Comparison of ENCODE assay signal across 10 cellular contexts in the genomic region with DNA sequence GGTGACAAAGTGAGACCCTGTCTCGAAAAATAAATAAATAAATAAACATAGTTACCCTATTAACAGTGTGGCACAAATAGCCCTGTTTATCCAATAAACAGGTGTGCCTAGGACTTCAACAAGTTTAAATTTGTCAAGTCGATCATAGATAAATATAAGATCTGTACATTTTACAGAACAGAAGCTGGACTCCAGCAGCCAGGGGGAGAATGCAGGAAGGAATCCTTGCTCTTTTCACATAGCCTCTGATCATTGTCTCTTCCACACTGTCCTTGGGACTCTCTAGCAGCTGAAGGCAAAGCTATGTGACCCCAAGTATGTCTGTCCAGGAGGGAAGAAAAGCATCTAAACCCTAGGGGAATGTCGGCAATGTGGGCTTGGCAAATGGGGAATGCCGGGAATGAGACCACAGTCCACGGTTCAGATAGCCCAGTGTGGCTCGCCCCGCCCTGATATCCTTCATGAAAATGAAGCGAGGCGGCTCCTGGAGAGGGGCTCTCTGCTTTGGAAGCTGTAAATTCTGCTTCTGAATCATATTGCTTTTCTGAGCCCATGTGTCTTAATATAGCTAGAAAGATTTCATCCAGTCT. TPM values are rescaled to one million over a fixed set of nuclear protein-coding genes. Genes with fewer than 3 reads are reported as not detected.
DNase-seq lines count a peak whose midpoint lies in the region; ATAC-seq and TF ChIP-seq lines count a peak whose summit lies in the region.
"Had no signal": no experiment of that assay in that cellular context is flagged by ENCODE, and none has a peak within 500 bp of the region (broad histone marks: within the 10 kb centered on the region; RNA-seq: fewer than 3 reads in every experiment).

No MANE protein-coding gene starts in this region.

- intact Hi-C loops in Right ventricle myocardium superior (cut with DNase I) (no loop called here), aorta (cut with DNase I) (no loop called here)

- H3K9ac ChIP-seq in mesendoderm (ENCODE audit: low read length) = peak overlapping the region; percentile 38

- no peaks in the 10 kb centered on the region for H3K27me3 ChIP-seq in cardiac muscle cell
- H3K27me3 ChIP-seq in mesendoderm (ENCODE audit: insufficient read depth, low read length, poor library complexity) = no peaks in the 10 kb centered on the region
- no peaks in the 10 kb centered on the region for H3K27me3 ChIP-seq in aorta (ENCODE audit: control insufficient read depth in 1 of 2, insufficient read depth in 2 of 2, low read length in 1 of 2)

- peak overlapping the region; percentile 63 for H3K27ac ChIP-seq in cardiac muscle cell
- no peak overlapping the region for H3K27ac ChIP-seq in mesendoderm (ENCODE audit: low read depth, low read length)
- peak overlapping the region; percentile 73 to 76 for H3K27ac ChIP-seq in aorta (ENCODE audit: low read depth in 1 of 2, low read length in 2 of 2)

- no peak overlapping the region for H3K4ac ChIP-seq in mesendoderm (ENCODE audit: low read depth, low read length)

- H3K23ac ChIP-seq in mesendoderm (ENCODE audit: low read length) = no peak overlapping the region

- peaks cover 31% of the 10 kb centered on the region for H3K4me1 Mint-ChIP-seq in brain

- H4K5ac ChIP-seq in mesendoderm (ENCODE audit: low read length) = no peak overlapping the region

- ATAC-seq in Right ventricle myocardium superior (ENCODE audit: poor library complexity) (no peak), aorta (ENCODE audit: low FRiP score) (peak; percentile 17), GM18498 (IDR thresholded peaks at IDR 0.05; ENCODE audit: unreplicated experiment) (no peak), left lobe of liver (no peak), HG02571 (IDR thresholded peaks at IDR 0.05; ENCODE audit: unreplicated experiment) (no peak)

- H3K36me3 ChIP-seq in cardiac muscle cell = no peaks in the 10 kb centered on the region
- no peaks in the 10 kb centered on the region for H3K36me3 ChIP-seq in mesendoderm (ENCODE audit: control insufficient read depth, insufficient read depth, low read length)
- no peaks in the 10 kb centered on the region for H3K36me3 ChIP-seq in aorta (ENCODE audit: control insufficient read depth in 1 of 2, insufficient read depth in 2 of 2, low read length in 1 of 2)

- H3K4me2 ChIP-seq in mesendoderm (ENCODE audit: low read length) = no peak overlapping the region

- H3K9me3 ChIP-seq in cardiac muscle cell (ENCODE audit: low read depth) (no peaks in the 10 kb centered on the region), aorta (ENCODE audit: control insufficient read depth, low read length) (no peaks in the 10 kb centered on the region)

- TF ChIP-seq CTCF in cardiac muscle cell (IDR thresholded peaks at IDR 0.05; ENCODE audit: low read depth, low read length) = no peak
- TF ChIP-seq CTCF in brain (conservative IDR thresholded peaks at IDR 0.05) = no peak

- DNase-seq in cardiac muscle cell (ENCODE audit: low read depth in 1 of 2, low spot score in 1 of 2) (peak; percentile 56 to 70), Right ventricle myocardium superior (no peak), mesendoderm (peak; percentile 96), aorta (peak; percentile 56 to 81), left lobe of liver (ENCODE audit: low spot score) (no peak)
- DNase-seq: caudate nucleus; stimulated activated CD8-positive, alpha-beta memory T cell treated with anti-CD3 and anti-CD28 coated beads, Interleukin-4, amount 100 ng/mL, for 48 hours had no signal

- no peaks in the 10 kb centered on the region for H3K36me3 Mint-ChIP-seq in brain

- H3K9me3 Mint-ChIP-seq in brain = peaks cover 0 to 3% (median 0%) of the 10 kb centered on the region in 5 experiments

- peak overlapping the region; percentile 73 for H3K56ac ChIP-seq in mesendoderm (ENCODE audit: low read length)

- no peaks in the 10 kb centered on the region for H3K79me2 ChIP-seq in mesendoderm (ENCODE audit: control insufficient read depth, insufficient read depth, low read length)

- no peak overlapping the region for H2BK15ac ChIP-seq in mesendoderm (replicated peaks; ENCODE audit: low read depth)

- H3K18ac ChIP-seq in mesendoderm (ENCODE audit: low read length) = peak overlapping the region; percentile 14

- H3K79me1 ChIP-seq in mesendoderm (ENCODE audit: low read length) = no peaks in the 10 kb centered on the region

- no peak overlapping the region for H4K8ac ChIP-seq in mesendoderm (ENCODE audit: low read depth, low read length)

- no CpG with 5 or more reads among the region's 9 CpGs for WGBS in mesendoderm (ENCODE audit: extremely low coverage, insufficient coverage, low lambda C conversion rate)
- 13% methylated on average over 9 of the region's 9 CpGs for WGBS in aorta, 2 donors

- H2BK120ac ChIP-seq in mesendoderm (ENCODE audit: low read depth, low read length) = no peak overlapping the region

- no peak overlapping the region for H2BK5ac ChIP-seq in mesendoderm (ENCODE audit: low read length)

- peak overlapping the region in 3 of 5 experiments; percentile 66 to 88 (median 72) for H3K27ac Mint-ChIP-seq in brain

- H2AK5ac ChIP-seq in mesendoderm (ENCODE audit: low read length) = no peak overlapping the region

- peak overlapping the region in 2 of 5 experiments; percentile 28 to 36 for H3K4me3 Mint-ChIP-seq in brain

- H3K4me1 ChIP-seq in cardiac muscle cell (ENCODE audit: low read depth) (no peaks in the 10 kb centered on the region), mesendoderm (ENCODE audit: control insufficient read depth, low read depth, low read length) (peaks cover 2% of the 10 kb centered on the region), aorta (ENCODE audit: control insufficient read depth in 1 of 2, insufficient read depth in 2 of 2, low read length in 2 of 2) (peaks cover 2 to 3% of the 10 kb centered on the region in 2 donors)

- H3K4me3 ChIP-seq in cardiac muscle cell (no peak overlapping the region), mesendoderm (ENCODE audit: low read length) (no peak overlapping the region), aorta (ENCODE audit: low read length in 2 of 2) (no peak overlapping the region)

- H3K27me3 Mint-ChIP-seq in brain = peaks cover 3% of the 10 kb centered on the region

RNA-seq across cellular contexts. Expression of a gene that starts 24.8 kb away (rescaled TPM):
- total RNA-seq in cardiac muscle cell = 113 and 198 TPM in 2 replicates
- polyA plus RNA-seq in cardiac muscle cell = 115 and 132 TPM in 2 replicates
- total RNA-seq in Right ventricle myocardium superior = 53.1 TPM
- 132 TPM for polyA plus RNA-seq in brain (ENCODE audit: insufficient read depth, low read depth, low replicate concordance)
- 144 TPM for polyA plus RNA-seq in mesendoderm (2013, experiment 1 of 2)
- 132 TPM for polyA plus RNA-seq in mesendoderm (2013, experiment 2 of 2)
- total RNA-seq in aorta = 100 to 1,000 TPM in 1 of 2 donors, 10 to 100 TPM in 1; 96.8 to 106 TPM
- polyA plus RNA-seq in aorta = 10 to 100 TPM; 36.6 to 38.2 TPM
- total RNA-seq in left lobe of liver = 45.8 TPM

RNA-seq across cellular contexts. Expression of a gene that starts 26.2 kb away (rescaled TPM):
- total RNA-seq in cardiac muscle cell (87.1 and 105 TPM in 2 replicates), Right ventricle myocardium superior (38.0 TPM), aorta (10 to 100 TPM; 51.5 to 74.8 TPM), left lobe of liver (43.5 TPM)
- polyA plus RNA-seq in cardiac muscle cell (74.2 and 93.5 TPM in 2 replicates), brain (ENCODE audit: insufficient read depth, low read depth, low replicate concordance) (156 TPM), aorta (10 to 100 TPM; 19.5 to 54.6 TPM)
- 32.9 TPM for polyA plus RNA-seq in mesendoderm (2013, experiment 1 of 2)
- 32.7 TPM for polyA plus RNA-seq in mesendoderm (2013, experiment 2 of 2)

Comparison
In these comparisons a context has a peak if more than half of its experiments do, and no peak if none do; other contexts are left out.
1. DNase-seq: peak in cardiac muscle cell (2 of 2), mesendoderm (single experiment) and aorta (2 of 2); none in Right ventricle myocardium superior (single experiment) and left lobe of liver (single experiment).